19 cellular contexts compared by ENCODE assay signal in genomic region chr10:31584789-31585406, GRCh38.
DNase-seq lines count a peak whose midpoint lies in the region; FAIRE-seq and TF ChIP-seq lines count a peak whose summit lies in the region.
"Had no signal": no experiment of that assay in that cellular context is flagged by ENCODE, and none has a peak within 500 bp of the region (broad histone marks: within the 10 kb centered on the region; RNA-seq: fewer than 3 reads in every experiment).

No MANE protein-coding gene starts in this region.

- peak overlapping the region in 1 of 2 experiments; percentile 1 for H3K18ac ChIP-seq in mesenchymal stem cell (ENCODE audit: low read depth in 1 of 2, low read length in 2 of 2)

- H3K4me3 ChIP-seq in astrocyte of the spinal cord (ENCODE audit: low read depth, low read length) (no peak overlapping the region), mesenchymal stem cell (ENCODE audit: insufficient read depth in 1 of 2, low read depth in 1 of 2, low read length in 2 of 2) (no peak overlapping the region), stomach smooth muscle (ENCODE audit: low read length in 2 of 2) (no peak overlapping the region), H7 (ENCODE audit: insufficient read depth, low read depth, low read length) (no peak overlapping the region)

- H2BK12ac ChIP-seq in mesenchymal stem cell (ENCODE audit: low read length in 2 of 2), result no peak overlapping the region

- no peak overlapping the region for H4K8ac ChIP-seq in mesenchymal stem cell (ENCODE audit: low read length)

- TF ChIP-seq RAD21 in Ishikawa (IDR thresholded peaks at IDR 0.05; ENCODE audit: low read depth), result no peak

- no peak overlapping the region for H2BK5ac ChIP-seq in mesenchymal stem cell (ENCODE audit: low read depth, low read length, poor library complexity, severe bottlenecking)

- no peak overlapping the region for H2AK5ac ChIP-seq in mesenchymal stem cell (ENCODE audit: low read length, severe bottlenecking)

- H3K27me3 ChIP-seq in mesenchymal stem cell (ENCODE audit: control insufficient read depth in 1 of 2, insufficient read depth in 1 of 2, low read length in 2 of 2) (no peaks in the 10 kb centered on the region), stomach smooth muscle (ENCODE audit: control insufficient read depth in 1 of 2, insufficient read depth in 2 of 2, low read length in 2 of 2) (no peaks in the 10 kb centered on the region), H7 (ENCODE audit: control insufficient read depth, insufficient read depth, low read length) (no peaks in the 10 kb centered on the region)

- no peak overlapping the region for H2AFZ ChIP-seq in mesenchymal stem cell (ENCODE audit: low read depth, low read length)

- no peak overlapping the region for H2BK15ac ChIP-seq in mesenchymal stem cell (ENCODE audit: low read depth, poor library complexity, severe bottlenecking)

- H3K4me2 ChIP-seq in mesenchymal stem cell (ENCODE audit: low read length, poor library complexity, severe bottlenecking), result no peak overlapping the region

- H3K23ac ChIP-seq in mesenchymal stem cell (ENCODE audit: low read length in 2 of 2), result no peak overlapping the region

- no peaks in the 10 kb centered on the region for H3K9me3 ChIP-seq in mesenchymal stem cell (ENCODE audit: control insufficient read depth, low read length)
- no peaks in the 10 kb centered on the region for H3K9me3 ChIP-seq in stomach smooth muscle (ENCODE audit: control insufficient read depth in 2 of 2, low read length in 2 of 2)

- H3K4me1 ChIP-seq in mesenchymal stem cell (ENCODE audit: control insufficient read depth, insufficient read depth, low read depth, low read length), result peaks cover 5% of the 10 kb centered on the region
- peaks cover 33% of the 10 kb centered on the region for H3K4me1 ChIP-seq in stomach smooth muscle (ENCODE audit: control insufficient read depth, insufficient read depth, low read length)
- H3K4me1 ChIP-seq: Caco-2 had no signal

- H3K79me1 ChIP-seq in mesenchymal stem cell (replicated peaks; ENCODE audit: low read length, poor library complexity, severe bottlenecking), result no peaks in the 10 kb centered on the region

- DNase-seq in astrocyte of the spinal cord (ENCODE audit: low read depth, low spot score), result peak; percentile 27
- no peak for DNase-seq in mesenchymal stem cell
- DNase-seq in H7, result no peak
- no peak for DNase-seq in urothelium cell line (ENCODE audit: low spot score)
- DNase-seq in activated naive CD4-positive, alpha-beta T cell treated with Interleukin-2 at 50 U/mL for 16 hours, result no peak
- DNase-seq: ACHN; AML-193; Caco-2; CD4-positive, CD25-positive, alpha-beta regulatory T cell; DMS153; NCI-H1105 treated with DMSO at 0.1 percent for 48 hours; NCI-H187; NCI-H446; NCI-H69; SHP77 had no signal

- TF ChIP-seq CTCF in astrocyte of the spinal cord (IDR thresholded peaks at IDR 0.05; ENCODE audit: low read depth, low read length), result no peak

- no peak overlapping the region for H2BK120ac ChIP-seq in mesenchymal stem cell (ENCODE audit: low read depth, low read length)

- H3K27ac ChIP-seq in mesenchymal stem cell (ENCODE audit: low read length, poor library complexity, severe bottlenecking) (no peak overlapping the region), stomach smooth muscle (ENCODE audit: low read length) (peak overlapping the region; percentile 49)

- H3K4ac ChIP-seq in mesenchymal stem cell (ENCODE audit: low read depth in 1 of 2, low read length in 2 of 2), result peak overlapping the region in 1 of 2 experiments; percentile 31

- in situ Hi-C loops in astrocyte of the spinal cord (cut with HindIII; ENCODE audit: low sequenced_read_pairs), result no loop called here

- no peak overlapping the region for H3K14ac ChIP-seq in mesenchymal stem cell (ENCODE audit: low read length in 2 of 2)

- H3K36me3 ChIP-seq in mesenchymal stem cell (ENCODE audit: control insufficient read depth in 1 of 2, insufficient read depth in 2 of 2, low read depth in 1 of 2, low read length in 2 of 2) (no peaks in the 10 kb centered on the region), stomach smooth muscle (ENCODE audit: control insufficient read depth in 2 of 2, insufficient read depth in 2 of 2, low read length in 2 of 2) (no peaks in the 10 kb centered on the region), H7 (replicated peaks; ENCODE audit: control insufficient read depth, insufficient read depth, low read length) (no peaks in the 10 kb centered on the region)

- WGBS in mesenchymal stem cell, result 85% methylated on average over 9 of the region's 9 CpGs

- FAIRE-seq in urothelium cell line (lab: Jason Lieb, UNC), result no peak
- FAIRE-seq: GM19239, RCC 7860 had no signal

- TF ChIP-seq EP300 in Ishikawa (IDR thresholded peaks at IDR 0.05; ENCODE audit: borderline replicate concordance), result no peak; the same call in 1 of the 2 replicates

- no peak overlapping the region for H4K91ac ChIP-seq in mesenchymal stem cell (ENCODE audit: low read length)

- H3K9ac ChIP-seq in mesenchymal stem cell (ENCODE audit: low read length), result peak overlapping the region; percentile 9
- H3K9ac ChIP-seq in stomach smooth muscle (ENCODE audit: low read length in 2 of 2), result no peak overlapping the region

TF ChIP-seq in Ishikawa, 13 proteins besides CTCF, POLR2A, EP300 and RAD21:
- TF ChIP-seq YY1 (IDR thresholded peaks at IDR 0.05; ENCODE audit: low read depth), result no peak
- TF ChIP-seq TEAD4 (IDR thresholded peaks at IDR 0.05), result peak; percentile 17; the same call in 1 of the 2 replicates
- no peak for TF ChIP-seq CEBPB (IDR thresholded peaks at IDR 0.05)
- TF ChIP-seq USF1 (IDR thresholded peaks at IDR 0.05), result no peak
- no peak for TF ChIP-seq REST (IDR thresholded peaks at IDR 0.05; ENCODE audit: low read depth)
- TF ChIP-seq NFIC (IDR thresholded peaks at IDR 0.05), result peak; percentile 20; the same call in 1 of the 2 replicates
- TF ChIP-seq TCF12 (IDR thresholded peaks at IDR 0.05; ENCODE audit: low read depth), result peak; percentile 28; the same call in 1 of the 2 replicates
- no peak for TF ChIP-seq CREB1 (IDR thresholded peaks at IDR 0.05; ENCODE audit: low read depth)
